ENCODE assay signal across 8 cellular contexts in the genomic region with DNA sequence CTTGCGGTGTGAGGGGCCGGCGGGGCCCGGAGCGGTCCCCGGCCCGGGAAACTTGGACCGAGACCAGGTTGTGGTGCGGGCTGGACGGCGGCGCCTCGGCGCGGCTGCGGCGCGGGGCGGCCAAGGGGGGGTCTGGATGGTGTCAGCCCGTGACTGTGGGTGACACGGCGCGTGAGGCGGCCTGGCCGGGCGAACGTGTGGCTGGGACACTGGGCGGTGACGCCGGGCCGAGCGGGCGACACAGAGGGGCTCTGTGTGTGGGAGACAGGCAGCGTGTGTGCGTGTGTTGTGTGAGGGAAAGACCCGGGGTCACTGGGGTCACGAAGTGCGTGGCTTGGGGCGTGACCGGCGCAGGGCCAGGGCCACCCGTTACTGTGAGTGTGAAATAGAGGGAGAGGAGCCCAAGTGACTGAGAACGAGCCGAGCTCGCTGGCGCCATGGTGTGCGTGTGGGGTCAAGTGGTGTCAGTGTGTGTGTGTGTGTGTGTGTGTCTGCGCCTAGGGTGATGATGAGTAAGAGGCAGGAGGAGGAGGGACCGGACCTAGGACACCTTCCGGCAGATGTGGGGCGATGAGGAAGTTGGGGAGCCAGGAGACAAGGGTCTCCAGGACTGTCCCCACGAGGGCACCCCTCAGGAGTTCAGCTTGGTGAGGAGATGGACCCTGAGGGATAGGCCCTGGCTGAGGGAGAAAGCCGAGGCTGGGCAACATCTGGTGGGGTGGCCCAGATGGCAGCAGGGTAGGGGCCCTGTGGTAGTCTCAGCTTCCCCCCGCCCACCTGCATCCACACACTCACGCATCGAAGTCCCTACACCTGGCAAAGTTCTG. TPM values are rescaled to one million over a fixed set of nuclear protein-coding genes. Genes with fewer than 3 reads are reported as not detected.
A peak's percentile ranks its signal among the peaks of the same experiment; 100 is the strongest.
DNase-seq lines count a peak whose midpoint lies in the region; ATAC-seq and TF ChIP-seq lines count a peak whose summit lies in the region.

No MANE protein-coding gene starts in this region.

- peak overlapping the region; percentile 95 for H3K4me3 Mint-ChIP-seq in activated T-cell treated with anti-CD3 and anti-CD28 coated beads, Interleukin-2, amount 50 U/mL, for 24 hours
- peak overlapping the region; percentile 86 to 99 (median 92) for H3K4me3 Mint-ChIP-seq in naive thymus-derived CD4-positive, alpha-beta T cell

- 3 to 5% methylated on average over 28 to 41 of the region's 56 CpGs for whole genome bisulfite sequencing in esophagus squamous epithelium, 2 donors

- ATAC-seq in HG03064 (IDR thresholded peaks at IDR 0.05; ENCODE audit: low read depth, unreplicated experiment), result peak; percentile 8
- ATAC-seq in naive thymus-derived CD4-positive, alpha-beta T cell, result peak; percentile 56

- POLR2A ChIA-PET in naive thymus-derived CD4-positive, alpha-beta T cell (lab: Charles Lee), result interaction anchor here (0.8 to 1.2 kb wide), 4 partner anchors 10 to 17 kb away, joined by 3 to 4 read pairs (median 4); no protein-coding TSS in a partner anchor

- peak overlapping the region; percentile 87 to 94 (median 92) for H3K27ac ChIP-seq in esophagus squamous epithelium
- H3K27ac ChIP-seq in naive thymus-derived CD4-positive, alpha-beta T cell (ENCODE audit: low read depth, low read length), result peak overlapping the region; percentile 92

- H3K9me3 Mint-ChIP-seq in activated T-cell treated with anti-CD3 and anti-CD28 coated beads, Interleukin-2, amount 50 U/mL, for 24 hours, result no peaks in the 10 kb centered on the region
- no peaks in the 10 kb centered on the region for H3K9me3 Mint-ChIP-seq in naive thymus-derived CD4-positive, alpha-beta T cell

- CTCF ChIA-PET in naive thymus-derived CD4-positive, alpha-beta T cell (lab: Charles Lee), result interaction anchor here (0.7 to 3.7 kb wide), 3 partner anchors 12 to 51 kb away, joined by 4 to 15 read pairs (median 4); no protein-coding TSS in a partner anchor

- H3K27me3 Mint-ChIP-seq in activated T-cell treated with anti-CD3 and anti-CD28 coated beads, Interleukin-2, amount 50 U/mL, for 24 hours, result no peaks in the 10 kb centered on the region
- H3K27me3 Mint-ChIP-seq in naive thymus-derived CD4-positive, alpha-beta T cell, result no peaks in the 10 kb centered on the region

- peak in 1 of 4 donors; percentile 72 for TF ChIP-seq POLR2A in esophagus squamous epithelium (IDR thresholded peaks at IDR 0.05)

- intact Hi-C loops in esophagus squamous epithelium (cut with DNase I), result no loop called here
- intact Hi-C loops in naive thymus-derived CD4-positive, alpha-beta T cell (cut with micrococcal nuclease), result loop anchor here (1.0 to 10.0 kb wide), 14 partner anchors 11 to 1115 kb away; partner anchors contain the start of genes FAM168A (in 2 of the 2), ARHGEF17 (in 1 of the 2), C2CD3 (in 1 of the 2) and FCHSD2 (in 1 of the 2)

- no peaks in the 10 kb centered on the region for H3K9me3 ChIP-seq in esophagus squamous epithelium
- H3K9me3 ChIP-seq in naive thymus-derived CD4-positive, alpha-beta T cell (ENCODE audit: control insufficient read depth in 2 of 3, low read length in 3 of 3), result no peaks in the 10 kb centered on the region

- peak overlapping the region; percentile 97 for H3K27ac Mint-ChIP-seq in activated T-cell treated with anti-CD3 and anti-CD28 coated beads, Interleukin-2, amount 50 U/mL, for 24 hours
- peak overlapping the region; percentile 70 to 99 (median 95) for H3K27ac Mint-ChIP-seq in naive thymus-derived CD4-positive, alpha-beta T cell

- no peaks in the 10 kb centered on the region for H3K27me3 ChIP-seq in esophagus squamous epithelium
- no peaks in the 10 kb centered on the region for H3K27me3 ChIP-seq in naive thymus-derived CD4-positive, alpha-beta T cell (ENCODE audit: control insufficient read depth in 2 of 2, insufficient read depth in 2 of 2, low read length in 2 of 2)

- TF ChIP-seq CTCF in esophagus squamous epithelium (IDR thresholded peaks at IDR 0.05), result no peak

- H3K4me1 Mint-ChIP-seq in activated T-cell treated with anti-CD3 and anti-CD28 coated beads, Interleukin-2, amount 50 U/mL, for 24 hours (ENCODE audit: low read depth), result peaks cover 56% of the 10 kb centered on the region
- peaks cover 32 to 50% (median 42%) of the 10 kb centered on the region in 7 donors for H3K4me1 Mint-ChIP-seq in naive thymus-derived CD4-positive, alpha-beta T cell

- DNase-seq in NCI-H2029 treated with DMSO at 0.1 percent for 48 hours (lab: John Stamatoyannopoulos, UW), result peak; percentile 13
- DNase-seq in NCI-H2029 (lab: John Stamatoyannopoulos, UW), result no peak
- peak; percentile 93 for DNase-seq in OCI-M1 (lab: John Stamatoyannopoulos, UW)
- DNase-seq in activated T-cell treated with anti-CD3 and anti-CD28 coated beads, Interleukin-2, amount 50 U/mL, for 24 hours, result peak; percentile 75
- no peak for DNase-seq in esophagus squamous epithelium (lab: John Stamatoyannopoulos, UW)
- peak; percentile 35 to 67 (median 51) for DNase-seq in naive thymus-derived CD4-positive, alpha-beta T cell
- DNase-seq in stimulated activated naive CD4-positive, alpha-beta T cell (lab: John Stamatoyannopoulos, UW), result peak; percentile 18 to 61 (median 52)

- H3K36me3 Mint-ChIP-seq in activated T-cell treated with anti-CD3 and anti-CD28 coated beads, Interleukin-2, amount 50 U/mL, for 24 hours (ENCODE audit: low read depth), result peaks cover 28% of the 10 kb centered on the region
- peaks cover 0 to 9% (median 0%) of the 10 kb centered on the region in 5 donors for H3K36me3 Mint-ChIP-seq in naive thymus-derived CD4-positive, alpha-beta T cell

- peak overlapping the region; percentile 63 to 95 (median 78) for H3K4me3 ChIP-seq in esophagus squamous epithelium
- peak overlapping the region; percentile 84 for H3K4me3 ChIP-seq in naive thymus-derived CD4-positive, alpha-beta T cell (ENCODE audit: low read length)

- H3K36me3 ChIP-seq in esophagus squamous epithelium, result no peaks in the 10 kb centered on the region
- no peaks in the 10 kb centered on the region for H3K36me3 ChIP-seq in naive thymus-derived CD4-positive, alpha-beta T cell (ENCODE audit: control insufficient read depth in 2 of 3, insufficient read depth in 3 of 3, low read length in 3 of 3)

- peaks cover 8 to 55% (median 18%) of the 10 kb centered on the region in 3 donors for H3K4me1 ChIP-seq in esophagus squamous epithelium
- peaks cover 12 to 22% of the 10 kb centered on the region in 2 donors for H3K4me1 ChIP-seq in naive thymus-derived CD4-positive, alpha-beta T cell (ENCODE audit: control insufficient read depth in 2 of 2, insufficient read depth in 2 of 2, low read length in 2 of 2)

RNA-seq across cellular contexts. Expression of gene RELT, which starts 0.8 kb away (rescaled TPM):
- total RNA-seq in esophagus squamous epithelium, result 1 to 10 TPM; 3.7 to 8.8 (median 5.3) TPM
- total RNA-seq in naive thymus-derived CD4-positive, alpha-beta T cell, result 100 to 1,000 TPM in 2 of 5 experiments, 10 to 100 TPM in 3; 11.9 to 275 (median 28.4) TPM
- polyA plus RNA-seq in naive thymus-derived CD4-positive, alpha-beta T cell, result 1 to 10 TPM; 2.0 to 6.4 TPM

Comparison
In these comparisons a context has a peak if more than half of its experiments do, and no peak if none do; other contexts are left out.
1. DNase-seq: peak in NCI-H2029 treated with DMSO at 0.1 percent for 48 hours (single experiment), OCI-M1 (single experiment), activated T-cell treated with anti-CD3 and anti-CD28 coated beads, Interleukin-2, amount 50 U/mL, for 24 hours (single experiment), naive thymus-derived CD4-positive, alpha-beta T cell (9 of 9) and stimulated activated naive CD4-positive, alpha-beta T cell (6 of 6); none in NCI-H2029 (single experiment) and esophagus squamous epithelium (single experiment).